In genomic region chr2:37655442-37655841, GRCh38 we compare ENCODE assay signal across 9 cellular contexts.
A peak's percentile ranks its signal among the peaks of the same experiment; 100 is the strongest.
DNase-seq lines count a peak whose midpoint lies in the region; ATAC-seq and TF ChIP-seq lines count a peak whose summit lies in the region.
"Had no signal": no experiment of that assay in that cellular context is flagged by ENCODE, and none has a peak within 500 bp of the region (broad histone marks: within the 10 kb centered on the region; RNA-seq: fewer than 3 reads in every experiment).

No MANE protein-coding gene starts in this region.

- peaks cover 20% of the 10 kb centered on the region for H3K36me3 Mint-ChIP-seq in central memory CD8-positive, alpha-beta T cell (ENCODE audit: insufficient read depth)
- H3K36me3 Mint-ChIP-seq in nephron (ENCODE audit: low read depth): peaks cover 16% of the 10 kb centered on the region
- H3K36me3 Mint-ChIP-seq in nephron progenitor cell (ENCODE audit: low read depth): peaks cover 11% of the 10 kb centered on the region

- H3K4me2 ChIP-seq in Loucy (ENCODE audit: low read depth, low read length, poor library complexity, severe bottlenecking): no peak overlapping the region

- H3K79me2 ChIP-seq in Loucy (ENCODE audit: insufficient read depth, low read length): peaks cover 95% of the 10 kb centered on the region

- peak overlapping the region; percentile 62 for H3K4me3 Mint-ChIP-seq in central memory CD8-positive, alpha-beta T cell
- H3K4me3 Mint-ChIP-seq in nephron (peak overlapping the region in 1 of 3 experiments; percentile 29), nephron progenitor cell (no peak overlapping the region)

- peaks cover 19% of the 10 kb centered on the region for H4K20me1 ChIP-seq in Loucy (ENCODE audit: insufficient read depth, low read length, poor library complexity, severe bottlenecking)

- no peaks in the 10 kb centered on the region for H3K27me3 Mint-ChIP-seq in central memory CD8-positive, alpha-beta T cell
- peaks cover 16% of the 10 kb centered on the region for H3K27me3 Mint-ChIP-seq in nephron (ENCODE audit: low read depth)
- peaks cover 2% of the 10 kb centered on the region for H3K27me3 Mint-ChIP-seq in nephron progenitor cell (ENCODE audit: low read depth, poor library complexity)

- no peak for TF ChIP-seq CTCF in Loucy (conservative IDR thresholded peaks at IDR 0.05; ENCODE audit: low read length)
- no peak for TF ChIP-seq CTCF in nephron (IDR thresholded peaks at IDR 0.05; ENCODE audit: unreplicated experiment in 3 of 3)
- no peak for TF ChIP-seq CTCF in nephron progenitor cell (IDR thresholded peaks at IDR 0.05)

- H3K9me3 Mint-ChIP-seq in central memory CD8-positive, alpha-beta T cell: no peaks in the 10 kb centered on the region
- H3K9me3 Mint-ChIP-seq in nephron (no peaks in the 10 kb centered on the region), nephron progenitor cell (no peaks in the 10 kb centered on the region)

- peaks cover 56% of the 10 kb centered on the region for H3K4me1 ChIP-seq in Loucy (ENCODE audit: insufficient read depth, low read length, poor library complexity, severe bottlenecking)

- peak overlapping the region; percentile 90 for H3K27ac Mint-ChIP-seq in central memory CD8-positive, alpha-beta T cell (ENCODE audit: low read depth)
- H3K27ac Mint-ChIP-seq in nephron (peak overlapping the region in 2 of 3 experiments; percentile 9 to 37), nephron progenitor cell (no peak overlapping the region)

- H3K27me3 ChIP-seq in Loucy (ENCODE audit: insufficient read depth, low read length, poor library complexity, severe bottlenecking): no peaks in the 10 kb centered on the region

- H3K9me2 ChIP-seq in Loucy (replicated peaks; ENCODE audit: low read depth, low read length): no peaks in the 10 kb centered on the region

- no peak overlapping the region for H2AFZ ChIP-seq in Loucy (ENCODE audit: low read length)

- peaks cover 98% of the 10 kb centered on the region for H3K4me1 Mint-ChIP-seq in central memory CD8-positive, alpha-beta T cell
- H3K4me1 Mint-ChIP-seq in nephron (peaks cover 77% of the 10 kb centered on the region), nephron progenitor cell (peaks cover 51% of the 10 kb centered on the region)

- ATAC-seq in central memory CD8-positive, alpha-beta T cell (replicated peaks; ENCODE audit: extremely low read depth, poor library complexity, severe bottlenecking): no peak
- no peak for ATAC-seq in HG03135 (IDR thresholded peaks at IDR 0.05; ENCODE audit: unreplicated experiment)

- H3F3A ChIP-seq in Loucy (ENCODE audit: low read depth): no peaks in the 10 kb centered on the region

- DNase-seq in DMS153 (lab: John Stamatoyannopoulos, UW): peak; percentile 77
- DNase-seq in central memory CD8-positive, alpha-beta T cell (ENCODE audit: low spot score in 2 of 2): no peak
- DNase-seq in nephron progenitor cell: no peak
- no peak for DNase-seq in HuH-7 (ENCODE audit: low spot score)
- DNase-seq in SIG-M5 (lab: John Stamatoyannopoulos, UW): no peak
- DNase-seq: NCI-H226 had no signal

- no peak overlapping the region for H3K4me3 ChIP-seq in Loucy (ENCODE audit: low read length, poor library complexity, severe bottlenecking)

- no peaks in the 10 kb centered on the region for H3K9me3 ChIP-seq in Loucy (ENCODE audit: insufficient read depth, low read depth, low read length)

- peak overlapping the region; percentile 27 for H3K9ac ChIP-seq in Loucy (ENCODE audit: low read depth, low read length, poor library complexity, severe bottlenecking)

- H3K36me3 ChIP-seq in Loucy (ENCODE audit: insufficient read depth, low read length): peaks cover 3% of the 10 kb centered on the region; the same call in 1 of the 2 replicates
